Comparison of ENCODE assay signal across 8 cellular contexts in genomic region chr11:747176-748006, GRCh38. TPM values are rescaled to one million over a fixed set of nuclear protein-coding genes. Genes with fewer than 3 reads are reported as not detected.
A peak's percentile ranks its signal among the peaks of the same experiment; 100 is the strongest.
DNase-seq lines count a peak whose midpoint lies in the region; TF ChIP-seq lines count a peak whose summit lies in the region.

TSS of gene TALDO1 (plus strand) at chr11:747464. CDS start at chr11:747482, 18 bp downstream.

- H3K9me3 ChIP-seq in HAP-1 (no peaks in the 10 kb centered on the region), MM.1S (replicated peaks; ENCODE audit: insufficient read depth, low read length) (no peaks in the 10 kb centered on the region), osteoblast (ENCODE audit: low read depth, low read length) (no peaks in the 10 kb centered on the region), testis (no peaks in the 10 kb centered on the region)

- H2AFZ ChIP-seq in MM.1S (ENCODE audit: low read length) = peak within 1 kb of the TSS; percentile 96
- H2AFZ ChIP-seq in osteoblast (ENCODE audit: low read length) = peak within 1 kb of the TSS; percentile 88

- no peaks in the 10 kb centered on the region for H3K27me3 ChIP-seq in HAP-1 (ENCODE audit: low read depth)
- H3K27me3 ChIP-seq in MM.1S (replicated peaks; ENCODE audit: insufficient read depth, low read length) = no peaks in the 10 kb centered on the region
- no peaks in the 10 kb centered on the region for H3K27me3 ChIP-seq in osteoblast (ENCODE audit: insufficient read depth, low read length)
- no peaks in the 10 kb centered on the region for H3K27me3 ChIP-seq in testis

- intact Hi-C loops in testis (cut with DNase I; ENCODE audit: low total_unique reads) = no loop called here

- peak; percentile 98 for DNase-seq in GM03348 (ENCODE audit: low spot score)
- peak; percentile 84 to 96 for DNase-seq in HAP-1 (ENCODE audit: low spot score in 2 of 2)
- DNase-seq in MM.1S = peak; percentile 95
- peak; percentile 88 for DNase-seq in SK-N-DZ (ENCODE audit: low spot score)
- DNase-seq in activated naive CD4-positive, alpha-beta T cell treated with anti-CD3 and anti-CD28 coated beads, Interleukin-2, amount 50 U/mL, for 16 hours = peak; percentile 84
- peak; percentile 89 for DNase-seq in globus pallidus (ENCODE audit: low spot score)
- peak; percentile 99 for DNase-seq in osteoblast (ENCODE audit: insufficient read length, low spot score, missing footprints)
- DNase-seq in testis = peak; percentile 93

- peak; percentile 19 for TF ChIP-seq POLR2A in testis (IDR thresholded peaks at IDR 0.05)

- in situ Hi-C loops in HAP-1 (cut with MboI; ENCODE audit: low sequenced_read_pairs) = no loop called here

- H3K9me2 ChIP-seq in MM.1S (replicated peaks; ENCODE audit: insufficient read depth, low read length) = no peaks in the 10 kb centered on the region

- H3K4me2 ChIP-seq in MM.1S (ENCODE audit: low read depth, low read length) (peak within 1 kb of the TSS; percentile 100), osteoblast (ENCODE audit: insufficient read depth, low read length) (peak within 1 kb of the TSS; percentile 97)

- WGBS in testis, 2 donors = 1% methylated on average over 79 of the region's 110 CpGs; no CpG with 5 or more reads in 1 of the 2 donors

- peak within 1 kb of the TSS; percentile 91 for H3K9ac ChIP-seq in MM.1S (ENCODE audit: low read length)

- H3K36me3 ChIP-seq in HAP-1 (replicated peaks) (peaks cover 11% of the 10 kb centered on the region), MM.1S (replicated peaks; ENCODE audit: insufficient read depth, low read length) (no peaks in the 10 kb centered on the region), osteoblast (ENCODE audit: insufficient read depth, low read length) (peaks cover 3% of the 10 kb centered on the region), testis (ENCODE audit: low read depth, missing control alignments) (no peaks in the 10 kb centered on the region)

- H3F3A ChIP-seq in MM.1S (ENCODE audit: insufficient read depth, low read length) = peaks cover 13% of the 10 kb centered on the region

- H3K4me1 ChIP-seq in HAP-1 (peaks cover 14% of the 10 kb centered on the region), MM.1S (ENCODE audit: low read length) (no peaks in the 10 kb centered on the region), osteoblast (ENCODE audit: insufficient read depth, low read length) (peaks cover 25% of the 10 kb centered on the region), testis (peaks cover 14% of the 10 kb centered on the region)

- H4K20me1 ChIP-seq in MM.1S (ENCODE audit: insufficient read depth, low read length) = no peaks in the 10 kb centered on the region
- H4K20me1 ChIP-seq in osteoblast (ENCODE audit: insufficient read depth, low read length) = peaks cover 20% of the 10 kb centered on the region

- H3K79me2 ChIP-seq in MM.1S (ENCODE audit: low read length) (peaks cover 50% of the 10 kb centered on the region), osteoblast (ENCODE audit: insufficient read depth, low read length) (peaks cover 50% of the 10 kb centered on the region)

- TF ChIP-seq CTCF in MM.1S (IDR thresholded peaks at IDR 0.05; ENCODE audit: low read length) (no peak), osteoblast (IDR thresholded peaks at IDR 0.05; ENCODE audit: extremely low read depth, low read depth, low read length) (no peak), testis (IDR thresholded peaks at IDR 0.05) (peak in 2 of 3 experiments; percentile 3 to 6)

- H3K27ac ChIP-seq in MM.1S (ENCODE audit: low read length) = peak within 1 kb of the TSS; percentile 81
- H3K27ac ChIP-seq in osteoblast (ENCODE audit: low read depth, low read length) = peak within 1 kb of the TSS; percentile 93
- peak within 1 kb of the TSS; percentile 14 to 79 for H3K27ac ChIP-seq in testis

- H3K4me3 ChIP-seq in HAP-1 (peak within 1 kb of the TSS; percentile 94), MM.1S (ENCODE audit: low read length) (peak within 1 kb of the TSS; percentile 75), osteoblast (ENCODE audit: insufficient read depth, low read length) (peak within 1 kb of the TSS; percentile 90), testis (peak within 1 kb of the TSS; percentile 93 to 100)

RNA-seq across cellular contexts. Expression of gene TALDO1, which starts in this region (rescaled TPM):
- polyA plus RNA-seq in SK-N-DZ (2014; cell fraction: cytosol; rRNA removed) = 160 and 214 TPM in 2 replicates
- 125 and 144 TPM in 2 replicates for polyA plus RNA-seq in SK-N-DZ (2014; cell fraction: nucleus; rRNA removed)
- total RNA-seq in osteoblast (204 TPM in 2 replicates), testis (10 to 100 TPM; 84.8 to 88.1 TPM)
- polyA plus RNA-seq in testis (ENCODE audit: insufficient read depth, low read depth, low replicate concordance) = 86.6 TPM

Comparison
In these comparisons a context has a peak if more than half of its experiments do, and no peak if none do; other contexts are left out.
1. Peak in every context shown above with its lines: DNase-seq, H3K4me3 ChIP-seq and H3K27ac ChIP-seq.
2. CTCF ChIP-seq: peak in testis (2 of 3); none in MM.1S (single experiment) and osteoblast (single experiment).